9 cellular contexts compared by ENCODE assay signal in genomic region chrX:134551365-134552095, GRCh38.
DNase-seq lines count a peak whose midpoint lies in the region; ATAC-seq and TF ChIP-seq lines count a peak whose summit lies in the region.
"Had no signal": no experiment of that assay in that cellular context is flagged by ENCODE, and none has a peak within 500 bp of the region (broad histone marks: within the 10 kb centered on the region; RNA-seq: fewer than 3 reads in every experiment).

No MANE protein-coding gene starts in this region.

- no peaks in the 10 kb centered on the region for H3K27me3 ChIP-seq in Panc1 (ENCODE audit: control insufficient read depth, insufficient read depth, low read length)

- peak overlapping the region; percentile 19 for H3K27ac ChIP-seq in Panc1 (ENCODE audit: low read length)

- intact Hi-C loops in Panc1 (cut with micrococcal nuclease; ENCODE audit: unreplicated experiment): no loop called here

- H3K4me3 ChIP-seq in Panc1 (ENCODE audit: low read depth in 2 of 2, low read length in 2 of 2) (no peak overlapping the region; a peak in 1 of 4 replicates), fibroblast of pulmonary artery (replicated peaks; ENCODE audit: low read depth, low read length) (peak overlapping the region; percentile 80)

- no peaks in the 10 kb centered on the region for H3K9me3 ChIP-seq in Panc1 (ENCODE audit: control insufficient read depth, insufficient read depth, low read depth, low read length)

- H3K4me1 ChIP-seq in Panc1 (ENCODE audit: control insufficient read depth, insufficient read depth, low read length): peaks cover 37% of the 10 kb centered on the region

- ATAC-seq in Panc1: no peak
- no peak for ATAC-seq in stimulated activated effector memory CD8-positive, alpha-beta T cell treated with anti-CD3 and anti-CD28 coated beads, Interleukin-12 subunit alpha, Interleukin-12 subunit beta, amount 100 ng/mL, for 72 hours
- no peak for ATAC-seq in GM18517 (IDR thresholded peaks at IDR 0.05; ENCODE audit: unreplicated experiment)
- ATAC-seq in GM18498 (IDR thresholded peaks at IDR 0.05; ENCODE audit: unreplicated experiment): no peak

- H3K27me3 Mint-ChIP-seq in T-helper 2 cell treated with Interferon-gamma antibody and Interleukin-4, amounts not matched to agents 5 μg/mL and 100 μg/mL, for 36 hours (ENCODE audit: low read depth): peaks cover 27% of the 10 kb centered on the region

- H3K4me1 Mint-ChIP-seq in T-helper 2 cell treated with Interferon-gamma antibody and Interleukin-4, amounts not matched to agents 5 μg/mL and 100 μg/mL, for 36 hours (ENCODE audit: low read depth): peaks cover 26% of the 10 kb centered on the region
- H3K4me1 Mint-ChIP-seq in stimulated activated effector memory CD8-positive, alpha-beta T cell treated with anti-CD3 and anti-CD28 coated beads, Interleukin-12 subunit alpha, Interleukin-12 subunit beta, amount 100 ng/mL, for 72 hours: peaks cover 21% of the 10 kb centered on the region

- POLR2A ChIA-PET in Panc1 (lab: Charles Lee): interaction anchor here (0.7 kb wide), 1 partner anchor 64 kb away, joined by 3 read pairs; no protein-coding TSS in a partner anchor

- H3K36me3 Mint-ChIP-seq in T-helper 2 cell treated with Interferon-gamma antibody and Interleukin-4, amounts not matched to agents 5 μg/mL and 100 μg/mL, for 36 hours (ENCODE audit: low read depth): peaks cover 7% of the 10 kb centered on the region
- peaks cover 7% of the 10 kb centered on the region for H3K36me3 Mint-ChIP-seq in stimulated activated effector memory CD8-positive, alpha-beta T cell treated with anti-CD3 and anti-CD28 coated beads, Interleukin-12 subunit alpha, Interleukin-12 subunit beta, amount 100 ng/mL, for 72 hours

- no peaks in the 10 kb centered on the region for H3K9me3 Mint-ChIP-seq in T-helper 2 cell treated with Interferon-gamma antibody and Interleukin-4, amounts not matched to agents 5 μg/mL and 100 μg/mL, for 36 hours
- H3K9me3 Mint-ChIP-seq in stimulated activated effector memory CD8-positive, alpha-beta T cell treated with anti-CD3 and anti-CD28 coated beads, Interleukin-12 subunit alpha, Interleukin-12 subunit beta, amount 100 ng/mL, for 72 hours: no peaks in the 10 kb centered on the region

- DNase-seq in T-helper 2 cell treated with Interferon-gamma antibody and Interleukin-4, amounts not matched to agents 5 μg/mL and 100 μg/mL, for 36 hours (ENCODE audit: low spot score): no peak
- DNase-seq in T-helper 2 cell: no peak
- no peak for DNase-seq in Panc1 (ENCODE audit: low read depth, low spot score)
- peak; percentile 61 for DNase-seq in fibroblast of pulmonary artery (ENCODE audit: low read depth)
- DNase-seq in stimulated activated effector memory CD8-positive, alpha-beta T cell treated with anti-CD3 and anti-CD28 coated beads, Interleukin-12 subunit alpha, Interleukin-12 subunit beta, amount 100 ng/mL, for 72 hours (ENCODE audit: low spot score in 2 of 2): no peak
- DNase-seq in NCI-H2029 treated with DMSO at 0.1 percent for 48 hours (lab: John Stamatoyannopoulos, UW): no peak
- DNase-seq: effector CD8-positive, alpha-beta T cell had no signal

- CTCF ChIA-PET in Panc1 (lab: Charles Lee): no interaction called here

- H3K4me3 Mint-ChIP-seq in T-helper 2 cell treated with Interferon-gamma antibody and Interleukin-4, amounts not matched to agents 5 μg/mL and 100 μg/mL, for 36 hours: peak overlapping the region; percentile 18
- H3K4me3 Mint-ChIP-seq in stimulated activated effector memory CD8-positive, alpha-beta T cell treated with anti-CD3 and anti-CD28 coated beads, Interleukin-12 subunit alpha, Interleukin-12 subunit beta, amount 100 ng/mL, for 72 hours: peak overlapping the region; percentile 89

- BruUV-seq in Panc1 (replicated peaks; lab: Mats Ljungman, UMichigan): no TSS peak

- H3K27ac Mint-ChIP-seq in T-helper 2 cell treated with Interferon-gamma antibody and Interleukin-4, amounts not matched to agents 5 μg/mL and 100 μg/mL, for 36 hours: no peak overlapping the region
- no peak overlapping the region for H3K27ac Mint-ChIP-seq in stimulated activated effector memory CD8-positive, alpha-beta T cell treated with anti-CD3 and anti-CD28 coated beads, Interleukin-12 subunit alpha, Interleukin-12 subunit beta, amount 100 ng/mL, for 72 hours

- TF ChIP-seq CTCF in Panc1 (IDR thresholded peaks at IDR 0.05) (no peak), fibroblast of pulmonary artery (IDR thresholded peaks at IDR 0.05; ENCODE audit: low read length, missing control alignments) (no peak)

- in situ Hi-C loops in Panc1 (cut with HindIII; ENCODE audit: low pct_unique_long_range_greater_than_20kb, low sequenced_read_pairs): no loop called here

- H3K36me3 ChIP-seq in Panc1 (ENCODE audit: control insufficient read depth, insufficient read depth, low read length): no peaks in the 10 kb centered on the region
